ENCODE assay signal across 8 cellular contexts in the genomic region with DNA sequence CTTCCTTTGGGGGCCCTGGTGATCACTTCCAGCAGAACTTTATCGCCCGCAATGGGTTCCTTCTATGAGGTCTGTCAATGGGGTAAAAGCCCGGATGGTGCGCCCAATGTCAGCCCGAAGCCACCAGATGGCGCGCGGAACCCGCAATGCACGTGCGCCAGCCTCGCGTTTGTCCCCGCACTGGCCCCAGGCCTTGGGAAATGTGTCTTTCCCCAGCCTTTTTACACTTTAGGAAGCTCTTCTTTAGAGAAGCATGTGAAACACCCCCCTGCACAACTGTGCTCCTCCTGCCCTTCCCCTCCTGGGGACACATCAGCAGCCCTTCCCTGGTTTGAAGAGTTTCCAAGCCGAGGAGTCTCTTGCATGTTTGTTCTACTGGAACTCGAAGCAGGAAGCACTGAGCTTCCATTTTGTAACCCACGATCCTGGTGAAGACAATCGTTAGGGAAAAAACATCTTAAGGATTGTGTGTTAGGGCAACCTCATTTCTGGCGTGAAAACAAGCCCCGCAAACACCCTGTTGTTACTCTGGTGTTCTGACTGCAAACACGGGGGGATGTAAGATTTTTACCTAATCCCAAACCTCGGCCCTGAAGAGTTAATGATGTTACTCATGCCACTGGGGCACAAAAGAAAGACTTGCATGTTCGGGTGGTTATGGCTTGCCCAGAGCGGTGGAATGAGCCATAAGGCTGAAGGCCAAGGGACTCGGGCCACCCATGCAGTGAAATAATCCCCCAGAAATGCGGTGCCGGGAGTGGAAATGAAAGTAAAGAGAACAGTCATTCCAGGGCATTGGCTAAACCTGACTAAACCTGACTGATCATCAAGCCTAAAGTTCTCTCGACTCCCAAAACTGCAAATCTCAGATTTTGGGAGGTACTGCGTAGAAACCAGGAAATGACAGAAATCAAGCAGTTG.
A peak's percentile ranks its signal among the peaks of the same experiment; 100 is the strongest.
DNase-seq lines count a peak whose midpoint lies in the region; ATAC-seq and TF ChIP-seq lines count a peak whose summit lies in the region.

No MANE protein-coding gene starts in this region.

- H3K4me1 ChIP-seq in OCI-LY1 (ENCODE audit: insufficient read depth, low read length, severe bottlenecking) (peaks cover 33% of the 10 kb centered on the region), mucosa of stomach (ENCODE audit: control insufficient read depth, insufficient read depth, low read length) (peaks cover 20% of the 10 kb centered on the region)

- no peaks in the 10 kb centered on the region for H3F3A ChIP-seq in OCI-LY1 (ENCODE audit: insufficient read depth, low read length)

- DNase-seq in AG04449 (ENCODE audit: low read depth, low spot score) (no peak), HUDEP-2 (lab: John Stamatoyannopoulos, UW; ENCODE audit: unreplicated experiment in 76 of 76) (peak in 74 of 76 experiments; percentile 18 to 87 (median 72)), activated T-cell treated with anti-CD3 and anti-CD28 coated beads for 24 hours (ENCODE audit: low read depth) (peak; percentile 80), epidermal melanocyte (ENCODE audit: insufficient read length, low spot score) (peak; percentile 81)
- peak; percentile 54 to 69 for DNase-seq in stimulated activated CD8-positive, alpha-beta memory T cell treated with anti-CD3 and anti-CD28 coated beads, Interleukin-4, amount 100 ng/mL, for 1 hour (ENCODE audit: low read depth in 2 of 2, low spot score in 1 of 2)

- no peaks in the 10 kb centered on the region for H3K9me2 ChIP-seq in OCI-LY1 (ENCODE audit: low read depth, low read length)

- peak; percentile 96 for TF ChIP-seq CTCF in AG04449 (IDR thresholded peaks at IDR 0.05; ENCODE audit: insufficient read depth, low read length, missing control alignments)
- peak; percentile 94 for TF ChIP-seq CTCF in OCI-LY1 (IDR thresholded peaks at IDR 0.05; ENCODE audit: low read length)

- peak overlapping the region; percentile 91 for H2AFZ ChIP-seq in OCI-LY1 (ENCODE audit: low read length)

- H3K9me3 ChIP-seq in OCI-LY1 (ENCODE audit: low read length) (no peaks in the 10 kb centered on the region), mucosa of stomach (ENCODE audit: control insufficient read depth, low read length) (no peaks in the 10 kb centered on the region)

- POLR2A ChIA-PET in AG04449 (lab: Yijun Ruan, JAX) = interaction anchor here (0.6 to 1.4 kb wide), 7 partner anchors 102 to 661 kb away, joined by 3 to 10 read pairs (median 4); partner anchors contain the start of genes IRF2BP2 and RBM34

- H3K4me3 ChIP-seq in AG04449 (ENCODE audit: low read depth, low read length) (peak overlapping the region; percentile 18; the same call in 1 of the 2 replicates), OCI-LY1 (ENCODE audit: low read depth, low read length, poor library complexity, severe bottlenecking) (no peak overlapping the region), mucosa of stomach (ENCODE audit: low read length) (no peak overlapping the region)

- H4K20me1 ChIP-seq in OCI-LY1 (ENCODE audit: insufficient read depth, low read length) = no peaks in the 10 kb centered on the region

- H3K27ac ChIP-seq in OCI-LY1 (ENCODE audit: low read depth, low read length, poor library complexity, severe bottlenecking) = no peak overlapping the region

- CTCF ChIA-PET in AG04449 (lab: Yijun Ruan, JAX) = interaction anchor here (0.6 to 6.5 kb wide), 57 partner anchors 9 to 917 kb away, joined by 3 to 55 read pairs (median 4); partner anchors contain the start of gene IRF2BP2

- H3K79me2 ChIP-seq in OCI-LY1 (ENCODE audit: insufficient read depth, low read length) = no peaks in the 10 kb centered on the region

- peak; percentile 56 for ATAC-seq in GM19023 (IDR thresholded peaks at IDR 0.05; ENCODE audit: unreplicated experiment)

- H3K27me3 ChIP-seq in OCI-LY1 (ENCODE audit: insufficient read depth, low read length) = no peaks in the 10 kb centered on the region
- H3K27me3 ChIP-seq in mucosa of stomach (ENCODE audit: control insufficient read depth, insufficient read depth, low read length) = no peaks in the 10 kb centered on the region

- H3K9ac ChIP-seq in OCI-LY1 (ENCODE audit: low read length) (peak overlapping the region; percentile 44), mucosa of stomach (ENCODE audit: low read length) (peak overlapping the region; percentile 61)

- H3K36me3 ChIP-seq in OCI-LY1 (ENCODE audit: insufficient read depth, low read length) = no peaks in the 10 kb centered on the region
- no peaks in the 10 kb centered on the region for H3K36me3 ChIP-seq in mucosa of stomach (ENCODE audit: control insufficient read depth, insufficient read depth, low read length)

- peak overlapping the region; percentile 5 for H3K4me2 ChIP-seq in OCI-LY1 (ENCODE audit: low read length)
